Comparison of ENCODE assay signal across 12 cellular contexts in genomic region chr6:108805611-108806181, GRCh38. TPM values are rescaled to one million over a fixed set of nuclear protein-coding genes. Genes with fewer than 3 reads are reported as not detected.
DNase-seq lines count a peak whose midpoint lies in the region; ATAC-seq, FAIRE-seq and TF ChIP-seq lines count a peak whose summit lies in the region.
"Had no signal": no experiment of that assay in that cellular context is flagged by ENCODE, and none has a peak within 500 bp of the region (broad histone marks: within the 10 kb centered on the region; RNA-seq: fewer than 3 reads in every experiment).

No MANE protein-coding gene starts in this region.

- H3K36me3 ChIP-seq in sigmoid colon (no peaks in the 10 kb centered on the region), left ventricle myocardium inferior (no peaks in the 10 kb centered on the region)
- H3K36me3 ChIP-seq: BLaER1 had no signal

- intact Hi-C loops in sigmoid colon (cut with DNase I): no loop called here
- intact Hi-C loops in left ventricle myocardium inferior (cut with micrococcal nuclease): no loop called here

- 44 to 56% methylated on average over 6 of the region's 6 CpGs for WGBS in sigmoid colon, 2 donors

- H3K27me3 Mint-ChIP-seq in T-helper 17 cell: no peaks in the 10 kb centered on the region
- H3K27me3 Mint-ChIP-seq: activated naive CD4-positive, alpha-beta T cell treated with anti-CD3 and anti-CD28 coated beads, Interleukin-2, amount 50 U/mL, for 24 hours had no signal

- ATAC-seq in GM19397 (IDR thresholded peaks at IDR 0.05; ENCODE audit: unreplicated experiment) (peak; percentile 76), HG03095 (IDR thresholded peaks at IDR 0.05; ENCODE audit: unreplicated experiment) (peak; percentile 91), T-helper 17 cell (no peak)
- no peak for ATAC-seq in activated CD4-positive, CD25-positive, alpha-beta regulatory T cell treated with anti-CD3 and anti-CD28 coated beads, Interleukin-2, amount 50 U/mL, for 24 hours
- ATAC-seq: HCT116, PC-3 had no signal

- no peak overlapping the region for H3K4me3 ChIP-seq in sigmoid colon
- no peak overlapping the region for H3K4me3 ChIP-seq in left ventricle myocardium inferior
- H3K4me3 ChIP-seq: BLaER1 had no signal

- H3K4me1 ChIP-seq in sigmoid colon (no peaks in the 10 kb centered on the region), left ventricle myocardium inferior (peaks cover 27% of the 10 kb centered on the region)
- H3K4me1 ChIP-seq: BLaER1 had no signal

- H3K27me3 ChIP-seq in sigmoid colon: no peaks in the 10 kb centered on the region
- H3K27me3 ChIP-seq in left ventricle myocardium inferior (ENCODE audit: low read depth): no peaks in the 10 kb centered on the region
- H3K27me3 ChIP-seq: BLaER1 had no signal

- no peaks in the 10 kb centered on the region for H3K36me3 Mint-ChIP-seq in T-helper 17 cell (ENCODE audit: low read depth)
- H3K36me3 Mint-ChIP-seq: activated naive CD4-positive, alpha-beta T cell treated with anti-CD3 and anti-CD28 coated beads, Interleukin-2, amount 50 U/mL, for 24 hours had no signal

- H3K9me3 ChIP-seq in T-helper 17 cell (ENCODE audit: control insufficient read depth, low read length, poor library complexity, severe bottlenecking) (no peaks in the 10 kb centered on the region), sigmoid colon (no peaks in the 10 kb centered on the region), left ventricle myocardium inferior (replicated peaks) (no peaks in the 10 kb centered on the region)
- H3K9me3 ChIP-seq: BLaER1 had no signal

- TF ChIP-seq POLR2A in sigmoid colon (IDR thresholded peaks at IDR 0.05): no peak

- peaks cover 5% of the 10 kb centered on the region for H3K4me1 Mint-ChIP-seq in T-helper 17 cell
- H3K4me1 Mint-ChIP-seq: activated naive CD4-positive, alpha-beta T cell treated with anti-CD3 and anti-CD28 coated beads, Interleukin-2, amount 50 U/mL, for 24 hours had no signal

- TF ChIP-seq EP300 in sigmoid colon (IDR thresholded peaks at IDR 0.05): no peak

- H3K27ac ChIP-seq in sigmoid colon (no peak overlapping the region), left ventricle myocardium inferior (replicated peaks) (no peak overlapping the region)
- H3K27ac ChIP-seq: BLaER1 had no signal

- no peak for FAIRE-seq in RCC 7860 (lab: Jason Lieb, UNC)

- DNase-seq in CD1c-positive myeloid dendritic cell (ENCODE audit: extremely low spot score) (peak; percentile 73), T-helper 17 cell (no peak), sigmoid colon (no peak), RCC 7860 (ENCODE audit: low spot score) (no peak), left ventricle myocardium inferior (no peak)
- DNase-seq: PC-3 had no signal

- peak overlapping the region; percentile 24 for H3K27ac Mint-ChIP-seq in T-helper 17 cell
- H3K27ac Mint-ChIP-seq: activated naive CD4-positive, alpha-beta T cell treated with anti-CD3 and anti-CD28 coated beads, Interleukin-2, amount 50 U/mL, for 24 hours had no signal

- H3K4me3 Mint-ChIP-seq in T-helper 17 cell: no peak overlapping the region
- H3K4me3 Mint-ChIP-seq: activated naive CD4-positive, alpha-beta T cell treated with anti-CD3 and anti-CD28 coated beads, Interleukin-2, amount 50 U/mL, for 24 hours had no signal

- TF ChIP-seq CTCF in sigmoid colon (IDR thresholded peaks at IDR 0.05) (no peak), left ventricle myocardium inferior (IDR thresholded peaks at IDR 0.05; ENCODE audit: borderline replicate concordance) (no peak)

RNA-seq across cellular contexts. Expression of gene ARMC2, which starts 42.5 kb away (rescaled TPM):
- total RNA-seq in T-helper 17 cell (1 to 10 TPM; 6.9 to 8.7 TPM), sigmoid colon (1 to 10 TPM; 2.5 to 8.6 (median 3.4) TPM), left ventricle myocardium inferior (14.0 TPM)
- 1 to 10 TPM in 2 of 3 donors, under 1 TPM in 1; under 0.01 to 2.5 (median 1.4) TPM for polyA plus RNA-seq in sigmoid colon

Comparison
In these comparisons a context has a peak if more than half of its experiments do, and no peak if none do; other contexts are left out.
1. ATAC-seq: peak in GM19397 (single experiment) and HG03095 (single experiment); none in T-helper 17 cell (single experiment) and activated CD4-positive, CD25-positive, alpha-beta regulatory T cell treated with anti-CD3 and anti-CD28 coated beads, Interleukin-2, amount 50 U/mL, for 24 hours (0 of 2).